Comparison of ENCODE assay signal across 14 cellular contexts in the genomic region with DNA sequence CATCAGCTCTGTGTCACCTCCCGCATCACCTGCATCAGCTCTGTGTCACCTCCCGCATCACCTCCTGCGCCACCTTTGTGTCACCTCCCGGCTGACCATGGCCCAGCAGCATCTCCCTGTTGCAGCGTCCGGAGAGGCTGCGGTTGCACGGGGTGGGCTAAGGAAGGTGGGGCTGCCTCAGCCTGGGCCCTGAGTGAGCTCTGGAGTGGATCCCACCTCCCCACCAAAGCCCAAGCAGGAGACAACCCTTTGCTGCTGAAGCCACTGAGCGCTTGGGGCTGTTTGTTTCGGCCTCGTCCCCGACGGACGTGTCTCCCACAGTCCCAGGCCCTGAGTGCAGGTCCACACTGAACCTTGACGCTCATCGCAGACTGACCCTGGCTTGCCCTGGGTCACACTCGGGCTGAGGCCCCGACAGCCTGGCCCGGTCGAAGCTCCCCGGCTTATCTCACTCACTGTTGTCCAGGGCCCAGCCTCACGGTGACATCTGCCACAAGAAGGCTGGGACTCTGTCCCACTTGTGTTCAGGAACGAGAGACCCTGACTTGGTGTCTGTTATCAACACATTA. TPM values are rescaled to one million over a fixed set of nuclear protein-coding genes. Genes with fewer than 3 reads are reported as not detected.
DNase-seq lines count a peak whose midpoint lies in the region; ATAC-seq and TF ChIP-seq lines count a peak whose summit lies in the region.
"Had no signal": no experiment of that assay in that cellular context is flagged by ENCODE, and none has a peak within 500 bp of the region (broad histone marks: within the 10 kb centered on the region; RNA-seq: fewer than 3 reads in every experiment).

No MANE protein-coding gene starts in this region.

- H3K79me1 ChIP-seq in IMR-90 (ENCODE audit: low read depth in 1 of 2, low read length in 2 of 2) (no peaks in the 10 kb centered on the region), mesendoderm (ENCODE audit: low read length) (no peaks in the 10 kb centered on the region)

- H3K23ac ChIP-seq in IMR-90 (ENCODE audit: low read depth, low read length) (no peak overlapping the region), mesendoderm (ENCODE audit: low read length) (no peak overlapping the region)

- no peak overlapping the region for H2AK9ac ChIP-seq in IMR-90 (replicated peaks; ENCODE audit: low read depth, low read length, poor library complexity)

- no peak for TF ChIP-seq RAD21 in IMR-90 (IDR thresholded peaks at IDR 0.05; ENCODE audit: low read length)

- H4K20me1 ChIP-seq in IMR-90 (ENCODE audit: insufficient read depth, low read length) = no peaks in the 10 kb centered on the region
- H4K20me1 ChIP-seq: BLaER1 had no signal

- in situ Hi-C loops in IMR-90 (cut with MboI; ENCODE audit: low sequenced_read_pairs) = no loop called here

- CTCF ChIA-PET in IMR-90 (lab: Yijun Ruan, JAX) = no interaction called here

- H3K27ac ChIP-seq in IMR-90 (ENCODE audit: insufficient read depth, low read length) = no peak overlapping the region
- H3K27ac ChIP-seq in coronary artery = no peak overlapping the region
- H3K27ac ChIP-seq in sigmoid colon = no peak overlapping the region
- H3K27ac ChIP-seq in mesendoderm (ENCODE audit: low read depth, low read length) = no peak overlapping the region
- H3K27ac ChIP-seq: BLaER1 had no signal

- no peak overlapping the region for H4K8ac ChIP-seq in IMR-90 (ENCODE audit: low read depth in 2 of 2, low read length in 2 of 2)
- no peak overlapping the region for H4K8ac ChIP-seq in mesendoderm (ENCODE audit: low read depth, low read length)

- H2BK120ac ChIP-seq in IMR-90 (ENCODE audit: low read depth, low read length) (no peak overlapping the region), mesendoderm (ENCODE audit: low read depth, low read length) (no peak overlapping the region)

- H4K91ac ChIP-seq in IMR-90 (ENCODE audit: insufficient read depth, low read depth, low read length) = no peak overlapping the region

- H3K4me1 ChIP-seq in IMR-90 (ENCODE audit: control insufficient read depth, insufficient read depth, low read length) (no peaks in the 10 kb centered on the region), sigmoid colon (peaks cover 0 to 7% (median 0%) of the 10 kb centered on the region in 4 donors), mesendoderm (ENCODE audit: control insufficient read depth, low read depth, low read length) (no peaks in the 10 kb centered on the region)
- H3K4me1 ChIP-seq: Caco-2 had no signal

- no peak overlapping the region for H2BK20ac ChIP-seq in IMR-90 (ENCODE audit: low read depth, low read length)

- no peak overlapping the region for H3K56ac ChIP-seq in IMR-90 (ENCODE audit: extremely low read depth, insufficient read depth, low read length)
- no peak overlapping the region for H3K56ac ChIP-seq in mesendoderm (ENCODE audit: low read length)

- TF ChIP-seq EP300 in sigmoid colon (IDR thresholded peaks at IDR 0.05) = no peak

- no peak overlapping the region for H4K5ac ChIP-seq in IMR-90 (ENCODE audit: low read depth, low read length)
- H4K5ac ChIP-seq in mesendoderm (ENCODE audit: low read length) = no peak overlapping the region

- H3K9me3 ChIP-seq in IMR-90 (ENCODE audit: control insufficient read depth, insufficient read depth, low read length) (peaks cover under 1% of the 10 kb centered on the region; the same call in 1 of the 2 replicates), sigmoid colon (peaks cover 0 to 5% (median 2%) of the 10 kb centered on the region in 4 donors)

- intact Hi-C loops in IMR-90 (cut with micrococcal nuclease) (no loop called here), sigmoid colon (cut with DNase I) (no loop called here)

- no peak for TF ChIP-seq POLR2A in IMR-90 (IDR thresholded peaks at IDR 0.05; ENCODE audit: low read depth, low read length)
- TF ChIP-seq POLR2A in sigmoid colon (IDR thresholded peaks at IDR 0.05) = no peak

- no peak overlapping the region for H2AK5ac ChIP-seq in IMR-90 (ENCODE audit: low read depth, low read length)
- no peak overlapping the region for H2AK5ac ChIP-seq in mesendoderm (ENCODE audit: low read length)

- WGBS in IMR-90 (ENCODE audit: extremely low coverage in 2 of 2, insufficient read length in 1 of 2), 2 experiments = 83% methylated on average over 11 of the region's 23 CpGs; no CpG with 5 or more reads in 1 of the 2 experiments
- 80 to 88% methylated on average over 23 of the region's 23 CpGs for WGBS in sigmoid colon, 2 donors
- WGBS in mesendoderm (ENCODE audit: extremely low coverage, insufficient coverage, low lambda C conversion rate) = no CpG with 5 or more reads among the region's 23 CpGs

- H3K36me3 ChIP-seq in IMR-90 (ENCODE audit: control insufficient read depth, insufficient read depth, low read length) (no peaks in the 10 kb centered on the region), sigmoid colon (no peaks in the 10 kb centered on the region), mesendoderm (ENCODE audit: control insufficient read depth, insufficient read depth, low read length) (no peaks in the 10 kb centered on the region)

- H3K9me1 ChIP-seq in IMR-90 (ENCODE audit: insufficient read depth, low read length) = no peaks in the 10 kb centered on the region

- dilution Hi-C loops in IMR-90 (cut with HindIII; ENCODE audit: low sequenced_read_pairs, unreplicated experiment) = no loop called here

- H3K79me2 ChIP-seq in mesendoderm (ENCODE audit: control insufficient read depth, insufficient read depth, low read length) = no peaks in the 10 kb centered on the region

- H3K27me3 ChIP-seq in IMR-90 (ENCODE audit: control insufficient read depth, insufficient read depth, low read length) = peaks cover 19% of the 10 kb centered on the region
- H3K27me3 ChIP-seq in sigmoid colon = peaks cover 0 to 37% (median 12%) of the 10 kb centered on the region in 3 donors
- no peaks in the 10 kb centered on the region for H3K27me3 ChIP-seq in mesendoderm (ENCODE audit: insufficient read depth, low read length, poor library complexity)
- H3K27me3 ChIP-seq: BLaER1 had no signal

- DNase-seq in D341Med (ENCODE audit: low spot score) = peak; percentile 39
- DNase-seq in IMR-90 = no peak
- DNase-seq in coronary artery (ENCODE audit: low spot score) = peak; percentile 60
- peak; percentile 52 for DNase-seq in sigmoid colon
- DNase-seq in mesendoderm = no peak
- DNase-seq: DMS153, GOT3, NCI-H187 treated with DMSO at 0.1 percent for 48 hours had no signal

- no peak overlapping the region for H3K4me3 ChIP-seq in IMR-90 (ENCODE audit: insufficient read depth, low read depth, low read length)
- no peak overlapping the region for H3K4me3 ChIP-seq in coronary artery
- no peak overlapping the region for H3K4me3 ChIP-seq in sigmoid colon
- no peak overlapping the region for H3K4me3 ChIP-seq in mesendoderm (ENCODE audit: low read length)
- H3K4me3 ChIP-seq: BLaER1 had no signal

- ATAC-seq in IMR-90 (ENCODE audit: low read depth) (no peak), HG02623 (IDR thresholded peaks at IDR 0.05; ENCODE audit: unreplicated experiment) (no peak), HG03565 (IDR thresholded peaks at IDR 0.05; ENCODE audit: unreplicated experiment) (no peak)

- POLR2A ChIA-PET in IMR-90 (lab: Charles Lee; ENCODE audit: unreplicated experiment) = no interaction called here

- H2BK15ac ChIP-seq in IMR-90 (ENCODE audit: low read depth, low read length) (no peak overlapping the region), mesendoderm (replicated peaks; ENCODE audit: low read depth) (no peak overlapping the region)

- H3K18ac ChIP-seq in IMR-90 (ENCODE audit: low read depth, low read length) = no peak overlapping the region
- H3K18ac ChIP-seq in mesendoderm (ENCODE audit: low read length) = no peak overlapping the region

- peak overlapping the region; percentile 33 for H2AFZ ChIP-seq in IMR-90 (replicated peaks; ENCODE audit: low read length, poor library complexity)

- TF ChIP-seq CTCF in IMR-90 (conservative IDR thresholded peaks at IDR 0.05; ENCODE audit: low read depth, low read length) = no peak
- no peak for TF ChIP-seq CTCF in coronary artery (IDR thresholded peaks at IDR 0.05)
- TF ChIP-seq CTCF in sigmoid colon (IDR thresholded peaks at IDR 0.05) = no peak

- BruUV-seq in IMR-90 (replicated peaks; lab: Mats Ljungman, UMichigan) = no TSS peak

- H3K4ac ChIP-seq in IMR-90 (ENCODE audit: low read depth, low read length) (no peak overlapping the region), mesendoderm (ENCODE audit: low read depth, low read length) (no peak overlapping the region)

- H3K9ac ChIP-seq in IMR-90 (ENCODE audit: low read depth, low read length) (no peak overlapping the region), mesendoderm (ENCODE audit: low read length) (no peak overlapping the region)
- H3K9ac ChIP-seq: BLaER1 had no signal

- H2BK5ac ChIP-seq in IMR-90 (ENCODE audit: low read depth, low read length, poor library complexity, severe bottlenecking) (no peak overlapping the region), mesendoderm (ENCODE audit: low read length) (no peak overlapping the region)

- H3K14ac ChIP-seq in IMR-90 (replicated peaks; ENCODE audit: low read depth, low read length) = no peak overlapping the region

- H3K4me2 ChIP-seq in IMR-90 (ENCODE audit: low read depth, low read length) = no peak overlapping the region
- no peak overlapping the region for H3K4me2 ChIP-seq in mesendoderm (ENCODE audit: low read length)

RNA-seq across cellular contexts. Expression of a gene that starts 12.2 kb away (rescaled TPM):
- total RNA-seq in IMR-90 (2012; rRNA removed) (2.7 and 3.9 TPM in 2 replicates), sigmoid colon (1 to 10 TPM; 3.0 to 8.0 (median 6.2) TPM)
- polyA plus RNA-seq in IMR-90 (2012; rRNA removed) (6.3 and 8.5 TPM in 2 replicates), sigmoid colon (1 to 10 TPM in 1 of 3 donors, not detected in 2; 2.3 TPM)
- 5.9 and 17.0 TPM in 2 replicates for polyA plus RNA-seq in IMR-90 (2012; cell fraction: cytosol; rRNA removed)
- 5.2 and 13.9 TPM in 2 replicates for polyA plus RNA-seq in IMR-90 (2012; cell fraction: nucleus; rRNA removed; ENCODE audit: low replicate concordance)
- polyA plus RNA-seq in mesendoderm (2013, experiment 1 of 2) = 0.06 TPM
- 0.04 TPM for polyA plus RNA-seq in mesendoderm (2013, experiment 2 of 2)
- total RNA-seq: Caco-2 had no signal

RNA-seq across cellular contexts. Expression of a gene that starts 47.5 kb away (rescaled TPM):
- total RNA-seq in IMR-90 (2012; rRNA removed) (4.2 and 5.7 TPM in 2 replicates), sigmoid colon (1 to 10 TPM in 2 of 4 donors, under 1 TPM in 2; 0.16 to 5.2 (median 1.0) TPM)
- polyA plus RNA-seq in IMR-90 (2012; rRNA removed) (6.4 and 9.4 TPM in 2 replicates), sigmoid colon (10 to 100 TPM; 17.8 to 36.0 (median 19.2) TPM)
- 9.8 and 13.3 TPM in 2 replicates for polyA plus RNA-seq in IMR-90 (2012; cell fraction: cytosol; rRNA removed)
- polyA plus RNA-seq in IMR-90 (2012; cell fraction: nucleus; rRNA removed; ENCODE audit: low replicate concordance) = 10.7 and 48.6 TPM in 2 replicates
- polyA plus RNA-seq in mesendoderm (2013, experiment 1 of 2) = 4.5 TPM
- 3.9 TPM for polyA plus RNA-seq in mesendoderm (2013, experiment 2 of 2)

RNA-seq across cellular contexts. Expression of a gene that starts 51.9 kb away (rescaled TPM):
- total RNA-seq in IMR-90 (2012; rRNA removed) = not detected in 2 replicates
- polyA plus RNA-seq in IMR-90 (2012; rRNA removed) = 0.21 and 1.0 TPM in 2 replicates
- 0.41 TPM in 1 of 2 replicates, not detected in the other for polyA plus RNA-seq in IMR-90 (2012; cell fraction: cytosol; rRNA removed)
- polyA plus RNA-seq in IMR-90 (2012; cell fraction: nucleus; rRNA removed; ENCODE audit: low replicate concordance) = 1.0 and 1.7 TPM in 2 replicates
- 10 to 100 TPM in 3 of 4 donors, 1 to 10 TPM in 1; 4.9 to 24.3 (median 15.4) TPM for total RNA-seq in sigmoid colon
- polyA plus RNA-seq in sigmoid colon = 100 to 1,000 TPM; 168 to 403 (median 199) TPM
- polyA plus RNA-seq in mesendoderm (2013, experiment 1 of 2) = 8.8 TPM
- 8.3 TPM for polyA plus RNA-seq in mesendoderm (2013, experiment 2 of 2)
- total RNA-seq: MCF 10A, SK-MEL-5 had no signal

Comparison
In these comparisons a context has a peak if more than half of its experiments do, and no peak if none do; other contexts are left out.
1. DNase-seq: peak in D341Med (single experiment), coronary artery (single experiment) and sigmoid colon (single experiment); none in IMR-90 (single experiment) and mesendoderm (single experiment).